In the genomic region with DNA sequence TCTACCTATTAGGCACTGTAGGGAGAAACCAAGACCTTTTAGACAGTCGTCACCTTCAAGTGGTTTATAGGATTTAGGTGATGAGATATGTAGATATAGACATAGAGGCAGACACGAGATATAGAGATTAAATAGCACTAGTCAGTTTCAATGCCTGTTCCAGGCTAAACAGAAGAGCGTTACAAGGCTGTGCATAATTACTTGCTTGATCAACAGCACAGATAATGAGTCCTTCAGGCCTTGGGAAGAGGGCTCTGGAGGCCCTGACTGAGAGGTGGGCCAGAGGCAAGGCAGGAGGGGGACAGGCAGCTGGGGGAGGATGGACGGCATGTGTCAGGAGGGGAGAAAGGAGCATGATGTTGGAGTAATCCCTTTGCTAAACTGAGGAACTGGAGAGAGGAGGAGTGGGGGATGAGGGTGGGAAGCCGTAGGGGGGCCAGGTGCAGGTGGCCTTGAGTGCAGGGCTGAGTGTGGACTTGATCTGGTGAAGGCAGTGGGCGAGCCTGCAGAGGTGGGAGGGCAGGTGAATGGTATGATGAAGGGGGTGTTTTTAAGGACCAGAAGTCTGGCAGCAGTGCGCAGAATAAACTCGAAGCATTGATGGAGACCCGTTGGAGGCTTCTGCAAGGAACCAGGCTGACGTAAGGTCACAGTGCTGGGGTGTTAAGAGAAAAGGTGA, we compare ENCODE assay signal across 9 cellular contexts. TPM values are rescaled to one million over a fixed set of nuclear protein-coding genes. Genes with fewer than 3 reads are reported as not detected.
A peak's percentile ranks its signal among the peaks of the same experiment; 100 is the strongest.
DNase-seq lines count a peak whose midpoint lies in the region; ATAC-seq and TF ChIP-seq lines count a peak whose summit lies in the region.
"Had no signal": no experiment of that assay in that cellular context is flagged by ENCODE, and none has a peak within 500 bp of the region (broad histone marks: within the 10 kb centered on the region; RNA-seq: fewer than 3 reads in every experiment).

No MANE protein-coding gene starts in this region.

- no peaks in the 10 kb centered on the region for H3K36me3 Mint-ChIP-seq in CD4-positive, alpha-beta memory T cell

- TF ChIP-seq CTCF in dorsolateral prefrontal cortex (IDR thresholded peaks at IDR 0.05 in 54 of 56, conservative IDR thresholded peaks at IDR 0.05 in 2 of 56; ENCODE audit: low read depth in 1 of 56, partially characterized antibody in 56 of 56) = no peak

- peak overlapping the region; percentile 82 to 91 (median 86) for H3K4me3 Mint-ChIP-seq in CD4-positive, alpha-beta memory T cell

- POLR2A ChIA-PET in CD4-positive, alpha-beta memory T cell (lab: Charles Lee; ENCODE audit: partially characterized antibody) = interaction anchor here (0.7 to 8.6 kb wide), 14 partner anchors 7 to 143 kb away, joined by 3 to 113 read pairs (median 4); a partner anchor contains a TSS

- H3K4me1 Mint-ChIP-seq in CD4-positive, alpha-beta memory T cell = peaks cover 52 to 63% (median 58%) of the 10 kb centered on the region in 4 donors

- H3K27me3 ChIP-seq in CD4-positive, alpha-beta memory T cell (ENCODE audit: insufficient read depth, low read length) = no peaks in the 10 kb centered on the region
- H3K27me3 ChIP-seq in dorsolateral prefrontal cortex (no peaks in the 10 kb centered on the region), neuron (ENCODE audit: insufficient read depth, low read length) (no peaks in the 10 kb centered on the region)

- no peaks in the 10 kb centered on the region for H3K9me3 Mint-ChIP-seq in CD4-positive, alpha-beta memory T cell

- ATAC-seq in GM19023 (IDR thresholded peaks at IDR 0.05; ENCODE audit: unreplicated experiment) (no peak), HG03457 (IDR thresholded peaks at IDR 0.05; ENCODE audit: unreplicated experiment) (no peak)

- DNase-seq in CD4-positive, alpha-beta memory T cell = peak in 2 of 5 donors; percentile 5 to 24
- DNase-seq in NCI-H146 treated with DMSO at 0.1 percent for 48 hours (lab: John Stamatoyannopoulos, UW; ENCODE audit: unreplicated experiment) (peak; percentile 35), dorsolateral prefrontal cortex (no peak), NCI-H2171 treated with DMSO at 0.1 percent for 48 hours (lab: John Stamatoyannopoulos, UW) (no peak), cerebellar cortex (ENCODE audit: low spot score) (no peak)
- DNase-seq: stimulated activated CD4-positive, alpha-beta T cell treated with anti-CD3 and anti-CD28 coated beads, Interleukin-1b, Interleukin-23, amount 100 ng/mL, for 48 hours had no signal

- H3K9me3 ChIP-seq in CD4-positive, alpha-beta memory T cell (ENCODE audit: control insufficient read depth in 1 of 2, low read length in 2 of 2) = no peaks in the 10 kb centered on the region
- no peaks in the 10 kb centered on the region for H3K9me3 ChIP-seq in neuron (ENCODE audit: low read length)

- CTCF ChIA-PET in CD4-positive, alpha-beta memory T cell (lab: Charles Lee; ENCODE audit: partially characterized antibody) = interaction anchor here (0.9 to 6.2 kb wide), 16 partner anchors 8 to 141 kb away, joined by 3 to 46 read pairs (median 6); a partner anchor contains a TSS

- intact Hi-C loops in CD4-positive, alpha-beta memory T cell (cut with micrococcal nuclease) = no loop called here
- intact Hi-C loops in dorsolateral prefrontal cortex (cut with DNase I) = loop anchor here (2.0 to 5.0 kb wide), 2 partner anchors 67 to 115 kb away; a partner anchor contains a TSS

- H2AFZ ChIP-seq in neuron (ENCODE audit: low read depth, low read length) = peak overlapping the region; percentile 46

- H3K27ac Mint-ChIP-seq in CD4-positive, alpha-beta memory T cell = peak overlapping the region; percentile 99 to 100 (median 100)

- H3K27me3 Mint-ChIP-seq in CD4-positive, alpha-beta memory T cell = no peaks in the 10 kb centered on the region

- H3K27ac ChIP-seq in CD4-positive, alpha-beta memory T cell (ENCODE audit: low read depth, low read length) = peak overlapping the region; percentile 82
- peak overlapping the region; percentile 83 to 100 (median 99) for H3K27ac ChIP-seq in dorsolateral prefrontal cortex

- peak overlapping the region in 1 of 2 donors; percentile 41 for H3K4me3 ChIP-seq in CD4-positive, alpha-beta memory T cell (ENCODE audit: low read length in 2 of 2)
- H3K4me3 ChIP-seq in dorsolateral prefrontal cortex (peak overlapping the region in 58 of 59 donors; percentile 45 to 89 (median 72)), neuron (ENCODE audit: low read length) (peak overlapping the region; percentile 26)

- H3K36me3 ChIP-seq in CD4-positive, alpha-beta memory T cell (ENCODE audit: insufficient read depth, low read length) = no peaks in the 10 kb centered on the region
- no peaks in the 10 kb centered on the region for H3K36me3 ChIP-seq in neuron (ENCODE audit: insufficient read depth, low read length)

- H3K4me1 ChIP-seq in CD4-positive, alpha-beta memory T cell (ENCODE audit: insufficient read depth, low read length) = peaks cover 70% of the 10 kb centered on the region
- peaks cover 65% of the 10 kb centered on the region for H3K4me1 ChIP-seq in neuron (ENCODE audit: insufficient read depth, low read length)

RNA-seq across cellular contexts. Expression of a gene that starts 43.9 kb away (rescaled TPM):
- total RNA-seq in CD4-positive, alpha-beta memory T cell = 1 to 10 TPM; 6.1 to 6.7 TPM
- polyA plus RNA-seq in CD4-positive, alpha-beta memory T cell = 10 to 100 TPM; 16.6 to 22.9 TPM
- 10 to 100 TPM in 4 of 120 experiments, 1 to 10 TPM in 116; 2.6 to 12.1 (median 5.8) TPM for total RNA-seq in dorsolateral prefrontal cortex

RNA-seq across cellular contexts. Expression of a gene that starts 50.9 kb away (rescaled TPM):
- 100 to 1,000 TPM; 274 to 285 TPM for total RNA-seq in CD4-positive, alpha-beta memory T cell
- 10 to 100 TPM; 57.7 to 74.8 TPM for polyA plus RNA-seq in CD4-positive, alpha-beta memory T cell
- total RNA-seq in dorsolateral prefrontal cortex = 100 to 1,000 TPM in 102 of 120 experiments, 10 to 100 TPM in 18; 77.9 to 209 (median 117) TPM
